1 cellular context compared by ENCODE assay signal in the genomic region with DNA sequence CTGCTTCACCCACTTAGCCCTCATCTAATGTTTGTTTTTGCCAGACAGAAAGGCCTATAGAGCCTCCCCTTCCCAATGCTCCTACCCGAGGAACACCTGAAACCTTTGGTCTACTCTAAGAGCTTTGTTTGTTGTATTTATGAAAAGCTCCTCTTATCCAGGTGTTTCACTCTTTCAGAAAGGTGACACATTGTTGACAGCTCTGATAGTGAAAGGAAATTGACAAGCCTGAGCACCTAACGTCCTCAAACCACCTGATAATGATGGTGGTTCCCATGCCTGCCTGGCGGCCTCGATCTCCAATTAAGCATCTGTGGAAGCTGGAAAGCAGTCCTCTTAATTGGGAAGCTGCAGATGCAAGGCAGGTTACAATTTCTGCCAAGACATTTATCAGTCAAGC.
TF ChIP-seq lines count a peak whose summit lies in the region.

No MANE protein-coding gene starts in this region.

TF ChIP-seq in HepG2, 621 proteins besides CTCF, POLR2A, EP300 and RAD21:
- no peak for TF ChIP-seq ZNF501 (CRISPR knock-in tag; IDR thresholded peaks at IDR 0.05)
- no peak for TF ChIP-seq PHF20 (CRISPR knock-in tag; IDR thresholded peaks at IDR 0.05)
- no peak for TF ChIP-seq ZNF672 (CRISPR knock-in tag; IDR thresholded peaks at IDR 0.05)
- TF ChIP-seq ZNF33B (CRISPR knock-in tag; IDR thresholded peaks at IDR 0.05): no peak
TF ChIP-seq in HepG2: peak in this region for 0.
